Comparison of ENCODE assay signal across 8 cellular contexts in the genomic region with DNA sequence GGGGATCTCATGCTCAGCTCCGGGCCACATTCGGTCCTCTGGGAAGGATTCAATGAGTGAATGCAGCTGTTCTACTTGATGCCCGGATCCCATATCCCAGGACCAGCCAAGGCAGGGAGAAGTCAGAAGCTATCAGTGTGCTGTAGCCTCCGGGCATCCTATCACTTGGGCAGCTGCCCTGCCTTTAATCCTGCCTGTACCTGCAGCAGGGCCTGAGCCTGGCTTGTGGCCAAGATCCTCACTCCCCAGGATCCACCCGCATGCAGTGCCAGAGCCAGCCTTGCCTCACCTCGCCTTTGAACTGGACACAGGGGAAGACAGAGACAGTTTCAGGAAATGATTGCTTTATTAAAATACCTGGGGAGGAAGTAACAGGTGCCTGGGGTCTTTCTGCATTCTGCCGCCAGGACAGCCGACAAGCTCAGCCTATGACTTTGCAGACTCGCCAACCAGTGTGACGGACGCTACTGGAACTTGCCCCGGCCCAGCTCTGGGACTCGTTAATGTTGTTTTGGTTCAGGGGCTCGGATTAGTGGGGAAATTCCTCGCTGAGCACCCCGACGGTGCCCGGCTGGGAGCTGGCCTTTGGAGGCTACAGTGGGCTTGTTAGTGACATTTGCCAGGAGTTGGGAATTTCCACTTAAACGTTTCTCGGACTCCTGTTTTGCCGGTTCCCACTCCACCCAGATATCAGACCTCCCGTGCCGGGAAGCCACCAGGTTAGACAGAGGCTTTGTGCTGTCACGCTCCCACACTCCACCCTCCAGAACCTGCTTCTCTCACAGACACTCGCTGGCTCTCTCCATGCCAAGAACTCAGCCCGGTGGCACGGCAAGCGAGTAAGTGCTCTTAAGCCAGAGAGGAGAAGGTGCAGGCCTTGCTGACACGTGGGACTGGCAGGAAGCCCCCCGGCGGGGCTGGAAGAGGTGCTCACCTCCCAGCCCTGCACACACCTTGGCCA. TPM values are rescaled to one million over a fixed set of nuclear protein-coding genes. Genes with fewer than 3 reads are reported as not detected.
A peak's percentile ranks its signal among the peaks of the same experiment; 100 is the strongest.
DNase-seq lines count a peak whose midpoint lies in the region; ATAC-seq, FAIRE-seq and TF ChIP-seq lines count a peak whose summit lies in the region.

No MANE protein-coding gene starts in this region.

- H3K23me2 ChIP-seq in H1 (ENCODE audit: low read depth, low read length): no peaks in the 10 kb centered on the region

- peaks cover 25 to 80% (median 52%) of the 10 kb centered on the region in 10 experiments for H3K4me1 ChIP-seq in BLaER1 treated with 17β-estradiol and CSF1 and Interleukin-3, amounts not matched to agents 10 nM and 100 nM
- peaks cover 0 to 12% (median 11%) of the 10 kb centered on the region in 4 experiments; a peak in 5 of 7 replicates for H3K4me1 ChIP-seq in H1 (replicated peaks in 1 of 4; ENCODE audit: control insufficient read depth in 3 of 4, insufficient read depth in 4 of 4, low read length in 3 of 4)

- TF ChIP-seq EP300 in H1 (IDR thresholded peaks at IDR 0.05; ENCODE audit: borderline replicate concordance in 1 of 2, low read depth in 2 of 2, low read length in 2 of 2): no peak
- no peak for TF ChIP-seq EP300 in neural cell (conservative IDR thresholded peaks at IDR 0.05; ENCODE audit: poor library complexity, severe bottlenecking)

- H4K20me1 ChIP-seq in BLaER1 treated with 17β-estradiol and CSF1 and Interleukin-3, amounts not matched to agents 10 nM and 100 nM: no peaks in the 10 kb centered on the region
- no peaks in the 10 kb centered on the region for H4K20me1 ChIP-seq in H1 (replicated peaks in 1 of 2; ENCODE audit: control insufficient read depth in 1 of 2, insufficient read depth in 2 of 2, low read length in 2 of 2)
- no peaks in the 10 kb centered on the region for H4K20me1 ChIP-seq in neural cell (ENCODE audit: insufficient read depth)

- CTCF ChIA-PET in H1 (lab: Charles Lee; ENCODE audit: partially characterized antibody): interaction anchor here (0.6 to 6.4 kb wide), 14 partner anchors 11 to 611 kb away, joined by 3 to 49 read pairs (median 3); a partner anchor contains a TSS

- H3K79me2 ChIP-seq in H1 (ENCODE audit: control insufficient read depth in 1 of 2, insufficient read depth in 2 of 2, low read length in 2 of 2) (no peaks in the 10 kb centered on the region), neural cell (replicated peaks; ENCODE audit: insufficient read depth, low read length) (no peaks in the 10 kb centered on the region)

- TF ChIP-seq RAD21 in H1 (IDR thresholded peaks at IDR 0.05 in 1 of 2, conservative IDR thresholded peaks at IDR 0.05 in 1 of 2; ENCODE audit: low read depth in 2 of 2, low read length in 2 of 2): no peak
- no peak for TF ChIP-seq RAD21 in neural cell (conservative IDR thresholded peaks at IDR 0.05)

- no peak overlapping the region for H4K5ac ChIP-seq in H1 (ENCODE audit: insufficient read length, low read depth, low read length)

- no peak overlapping the region for H3K4ac ChIP-seq in H1 (replicated peaks; ENCODE audit: insufficient read length, low read depth, low read length)

- TF ChIP-seq CTCF in H1 (IDR thresholded peaks at IDR 0.05; ENCODE audit: control extremely low read depth in 1 of 3, insufficient read depth in 1 of 3, low read depth in 1 of 3, low read length in 3 of 3) (no peak), neural cell (IDR thresholded peaks at IDR 0.05; ENCODE audit: poor library complexity, severe bottlenecking) (no peak)

- POLR2A ChIA-PET in H1 (lab: Charles Lee; ENCODE audit: partially characterized antibody): no interaction called here

- peak overlapping the region; percentile 25; the same call in 1 of the 2 replicates for H2AFZ ChIP-seq in H1 (ENCODE audit: low read length)
- H2AFZ ChIP-seq in neural cell (ENCODE audit: low read depth, low read length): no peak overlapping the region

- H4K8ac ChIP-seq in H1 (ENCODE audit: extremely low read depth, insufficient read depth, low read length): peak overlapping the region; percentile 88

- 84% methylated on average over 31 of the region's 31 CpGs; no CpG with 5 or more reads in 1 of the 2 experiments for WGBS in H1 (ENCODE audit: extremely low coverage in 1 of 2, insufficient coverage in 1 of 2, insufficient read length in 1 of 2, insufficient replicate concordance in 2 of 2, low coverage in 1 of 2, low lambda C conversion rate in 2 of 2, missing lambda C conversion rate in 1 of 2), 2 experiments

- H2BK5ac ChIP-seq in H1 (ENCODE audit: low read depth, low read length): no peak overlapping the region; the same call in 1 of the 2 replicates

- H3K56ac ChIP-seq in H1 (replicated peaks; ENCODE audit: insufficient read length, low read depth, low read length): no peak overlapping the region

- peak; percentile 74 for DNase-seq in NCI-H146 treated with DMSO at 0.1 percent for 48 hours (lab: John Stamatoyannopoulos, UW; ENCODE audit: unreplicated experiment)
- no peak for DNase-seq in H1 (ENCODE audit: low read depth in 1 of 2, low spot score in 2 of 2)
- DNase-seq in T1000 (lab: John Stamatoyannopoulos, UW): no peak
- DNase-seq in activated CD8-positive, alpha-beta memory T cell treated with anti-CD3 and anti-CD28 coated beads, Interleukin-2, amount 50 U/mL, for 48 hours: no peak

- TF ChIP-seq POLR2A in H1 (IDR thresholded peaks at IDR 0.05; ENCODE audit: control extremely low read depth in 1 of 2, low read depth in 2 of 2, low read length in 2 of 2): no peak

- H3K9me2 ChIP-seq in neural cell (ENCODE audit: insufficient read depth, low read length): no peaks in the 10 kb centered on the region

- no peaks in the 10 kb centered on the region for H3K79me1 ChIP-seq in H1 (ENCODE audit: low read depth, low read length)

- H3F3A ChIP-seq in neural cell (ENCODE audit: insufficient read depth, low read length, poor library complexity, severe bottlenecking): no peaks in the 10 kb centered on the region

- H3K27ac ChIP-seq in BLaER1 treated with 17β-estradiol and CSF1 and Interleukin-3, amounts not matched to agents 10 nM and 100 nM: peak overlapping the region in 4 of 11 experiments; percentile 4 to 64 (median 18); a peak in 4 of 22 replicates
- no peak overlapping the region for H3K27ac ChIP-seq in H1 (ENCODE audit: low read depth, low read length)
- H3K27ac ChIP-seq in neural cell (ENCODE audit: low read length): no peak overlapping the region

- peak overlapping the region; percentile 95 for H2BK15ac ChIP-seq in H1 (ENCODE audit: low read length)

- H3K4me3 ChIP-seq in BLaER1 treated with 17β-estradiol and CSF1 and Interleukin-3, amounts not matched to agents 10 nM and 100 nM: peak overlapping the region in 7 of 10 experiments; percentile 19 to 67 (median 54); a peak in 11 of 20 replicates
- peak overlapping the region in 1 of 4 experiments; percentile 15; a peak in 2 of 8 replicates for H3K4me3 ChIP-seq in H1 (ENCODE audit: extremely low read depth in 1 of 4, insufficient read depth in 2 of 4, low read depth in 3 of 4, low read length in 4 of 4)
- peak overlapping the region; percentile 24 for H3K4me3 ChIP-seq in neural cell (ENCODE audit: low read length)

- no peak overlapping the region for H3K18ac ChIP-seq in H1 (ENCODE audit: extremely low read depth, low read length)

- no peak overlapping the region for H2AK5ac ChIP-seq in H1 (ENCODE audit: low read depth, low read length)

- peak overlapping the region; percentile 58 to 97 (median 81) for H3K4me2 ChIP-seq in BLaER1 treated with 17β-estradiol and CSF1 and Interleukin-3, amounts not matched to agents 10 nM and 100 nM
- H3K4me2 ChIP-seq in H1 (ENCODE audit: insufficient read depth in 1 of 2, low read depth in 2 of 2, low read length in 2 of 2): peak overlapping the region; percentile 7 to 59; a peak in 3 of 4 replicates
- H3K4me2 ChIP-seq in neural cell (ENCODE audit: low read length): no peak overlapping the region

- no peak overlapping the region for H3K14ac ChIP-seq in H1 (ENCODE audit: insufficient read length)

- H4K91ac ChIP-seq in H1 (replicated peaks; ENCODE audit: insufficient read length, low read length): peak overlapping the region; percentile 63

- peaks cover 0 to 25% (median 0%) of the 10 kb centered on the region in 11 experiments; a peak in 4 of 22 replicates for H3K36me3 ChIP-seq in BLaER1 treated with 17β-estradiol and CSF1 and Interleukin-3, amounts not matched to agents 10 nM and 100 nM
- H3K36me3 ChIP-seq in H1 (ENCODE audit: control insufficient read depth in 2 of 4, insufficient read depth in 4 of 4, low read length in 3 of 4): no peaks in the 10 kb centered on the region
- H3K36me3 ChIP-seq in neural cell (ENCODE audit: insufficient read depth, low read length): no peaks in the 10 kb centered on the region

- H3K27me3 ChIP-seq in BLaER1 treated with 17β-estradiol and CSF1 and Interleukin-3, amounts not matched to agents 10 nM and 100 nM: peaks cover 0 to 15% (median 0%) of the 10 kb centered on the region in 11 experiments; a peak in 5 of 22 replicates
- H3K27me3 ChIP-seq in H1 (replicated peaks in 1 of 4; ENCODE audit: control insufficient read depth in 3 of 4, extremely low read depth in 1 of 4, insufficient read depth in 3 of 4, low read length in 3 of 4) (no peaks in the 10 kb centered on the region; a peak in 1 of 7 replicates), neural cell (ENCODE audit: insufficient read depth, low read depth, low read length) (no peaks in the 10 kb centered on the region)

- no peak overlapping the region for H2BK120ac ChIP-seq in H1 (replicated peaks; ENCODE audit: low read depth, low read length)

- H2BK20ac ChIP-seq in H1 (ENCODE audit: low read length): 0 out of 2 replicates have a peak overlapping the region, but pooled peaks have one; percentile 48

- ATAC-seq in HG03196 (IDR thresholded peaks at IDR 0.05; ENCODE audit: unreplicated experiment) (no peak), HG03139 (IDR thresholded peaks at IDR 0.05; ENCODE audit: unreplicated experiment) (no peak)

- no peak overlapping the region for H3K23ac ChIP-seq in H1 (ENCODE audit: insufficient read length)

- H3K9me3 ChIP-seq in BLaER1 treated with 17β-estradiol and CSF1 and Interleukin-3, amounts not matched to agents 10 nM and 100 nM (replicated peaks in 1 of 11): no peaks in the 10 kb centered on the region
- no peaks in the 10 kb centered on the region for H3K9me3 ChIP-seq in H1 (ENCODE audit: insufficient read depth in 2 of 2, low read depth in 1 of 2, low read length in 1 of 2)
- no peaks in the 10 kb centered on the region for H3K9me3 ChIP-seq in neural cell (ENCODE audit: low read length)

- FAIRE-seq in H1 (lab: Jason Lieb, UNC): no peak

- H2BK12ac ChIP-seq in H1 (ENCODE audit: low read depth, low read length): no peak overlapping the region

- H3K9ac ChIP-seq in BLaER1 treated with 17β-estradiol and CSF1 and Interleukin-3, amounts not matched to agents 10 nM and 100 nM: peak overlapping the region in 9 of 11 experiments; percentile 2 to 71 (median 48); a peak in 15 of 22 replicates
- H3K9ac ChIP-seq in H1 (replicated peaks in 1 of 4; ENCODE audit: extremely low read depth in 1 of 4, low read depth in 3 of 4, low read length in 3 of 4): no peak overlapping the region; a peak in 1 of 7 replicates
- H3K9ac ChIP-seq in neural cell (ENCODE audit: low read length): peak overlapping the region; percentile 36

RNA-seq across cellular contexts. Expression of a gene that starts 0.7 kb away (rescaled TPM):
- 3.2 TPM in 2 replicates for total RNA-seq in H1 (2021; fragmentation: NEBNext Ultra II Directional; extraction: Animal tissue kit (Norgen Biotek cat#: 25700))
- polyA plus RNA-seq in H1 (2011; rRNA removed): 5.1 and 5.4 TPM in 2 replicates
- 4.7 TPM for polyA plus RNA-seq in H1 (2011; cell fraction: cytosol; rRNA removed)
- polyA plus RNA-seq in H1 (2011; cell fraction: nucleus; rRNA removed): 1.7 TPM
- polyA plus RNA-seq in H1 (2012, experiment 1 of 2): 4.0 to 4.8 TPM (median 4.4 TPM) in 4 replicates
- polyA plus RNA-seq in H1 (2012, experiment 2 of 2): 4.2 TPM
- polyA plus RNA-seq in H1 (2013, experiment 1 of 2): 4.3 TPM
- 5.6 TPM for polyA plus RNA-seq in H1 (2013, experiment 2 of 2)
- 3.7 and 4.1 TPM in 2 replicates for polyA minus RNA-seq in H1 (2011; rRNA and poly(A)+ RNA removed)
- 4.0 TPM for polyA minus RNA-seq in H1 (2011; cell fraction: cytosol; rRNA and poly(A)+ RNA removed)
- 2.9 TPM for polyA minus RNA-seq in H1 (2011; cell fraction: nucleus; rRNA and poly(A)+ RNA removed)
- polyA plus RNA-seq in neural cell: 0.63 and 1.2 TPM in 2 replicates
- 0.73 and 0.81 TPM in 2 replicates for polyA minus RNA-seq in neural cell

RNA-seq across cellular contexts. Expression of a gene that starts 50.9 kb away (rescaled TPM):
- total RNA-seq in H1 (2021; fragmentation: NEBNext Ultra II Directional; extraction: Animal tissue kit (Norgen Biotek cat#: 25700)): 17.4 and 19.2 TPM in 2 replicates
- polyA plus RNA-seq in H1 (2011; rRNA removed) (11.4 and 13.4 TPM in 2 replicates), neural cell (50.0 and 52.2 TPM in 2 replicates)
- 15.3 TPM for polyA plus RNA-seq in H1 (2011; cell fraction: cytosol; rRNA removed)
- polyA plus RNA-seq in H1 (2011; cell fraction: nucleus; rRNA removed): 14.0 TPM
- 12.5 to 14.1 TPM (median 13.7 TPM) in 4 replicates for polyA plus RNA-seq in H1 (2012, experiment 1 of 2)
- polyA plus RNA-seq in H1 (2012, experiment 2 of 2): 8.6 TPM
- polyA plus RNA-seq in H1 (2013, experiment 1 of 2): 18.0 TPM
- 20.0 TPM for polyA plus RNA-seq in H1 (2013, experiment 2 of 2)
- 11.8 and 18.7 TPM in 2 replicates for polyA minus RNA-seq in H1 (2011; rRNA and poly(A)+ RNA removed)
- 8.9 TPM for polyA minus RNA-seq in H1 (2011; cell fraction: cytosol; rRNA and poly(A)+ RNA removed)
- 12.2 TPM for polyA minus RNA-seq in H1 (2011; cell fraction: nucleus; rRNA and poly(A)+ RNA removed)
- polyA minus RNA-seq in neural cell: 59.7 and 66.5 TPM in 2 replicates

Comparison
In these comparisons a context has a peak if more than half of its experiments do, and no peak if none do; other contexts are left out.
1. H3K9ac ChIP-seq: peak in BLaER1 treated with 17β-estradiol and CSF1 and Interleukin-3, amounts not matched to agents 10 nM and 100 nM (9 of 11) and neural cell (single experiment); none in H1 (0 of 4).